Comparison of ENCODE assay signal across 8 cellular contexts in the genomic region with DNA sequence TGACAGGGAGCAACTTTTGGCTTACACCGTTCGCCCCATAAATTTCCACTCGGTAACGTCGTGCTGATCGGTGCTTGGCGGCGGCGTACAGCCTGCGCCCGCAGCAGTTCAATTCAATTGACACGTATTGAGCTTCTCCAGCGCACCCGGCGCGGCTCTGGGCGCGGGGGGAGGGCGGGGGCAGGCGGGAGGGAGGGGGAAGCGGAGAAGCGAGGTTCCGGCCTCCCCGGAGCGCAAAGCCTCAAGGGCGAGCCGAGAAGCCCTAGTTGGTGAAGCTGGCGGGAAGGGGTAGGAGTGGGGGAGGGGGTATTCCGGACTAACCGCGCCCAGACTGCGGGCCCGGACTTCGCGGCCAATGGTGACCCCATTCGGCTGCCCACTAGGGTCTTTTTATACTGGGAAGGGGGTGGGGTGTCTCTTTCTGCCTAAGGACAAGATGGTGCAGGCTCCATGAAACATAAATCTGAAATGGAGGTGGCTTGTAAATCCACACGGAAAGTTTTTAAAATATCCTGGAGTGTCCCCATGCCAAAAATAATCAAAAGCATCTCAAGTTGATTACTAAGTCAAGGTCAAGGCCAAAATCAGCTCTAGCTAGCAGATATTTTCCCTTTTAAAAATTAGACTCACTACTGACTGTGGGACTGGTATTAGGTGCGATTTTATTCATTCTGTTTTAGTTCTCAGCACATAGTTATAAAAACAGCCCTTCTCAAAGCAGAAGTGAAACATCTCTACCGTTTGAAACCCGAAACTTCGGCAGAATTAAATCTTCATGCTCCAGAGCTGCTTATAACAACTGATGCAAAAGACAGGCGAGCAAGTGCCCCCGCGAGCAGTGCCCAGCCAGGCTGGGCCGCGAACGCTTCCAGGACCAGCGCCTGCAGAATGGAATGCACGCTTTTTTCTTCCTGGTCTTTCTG. TPM values are rescaled to one million over a fixed set of nuclear protein-coding genes. Genes with fewer than 3 reads are reported as not detected.
DNase-seq lines count a peak whose midpoint lies in the region; TF ChIP-seq lines count a peak whose summit lies in the region.

No MANE protein-coding gene starts in this region.

- peaks cover 14 to 33% (median 24%) of the 10 kb centered on the region in 11 experiments; a peak in 20 of 22 replicates for H3K27me3 ChIP-seq in BLaER1 treated with 17β-estradiol and CSF1 and Interleukin-3, amounts not matched to agents 10 nM and 100 nM
- H3K27me3 ChIP-seq in HUES64 (ENCODE audit: insufficient read depth, low read length), result peaks cover 47% of the 10 kb centered on the region
- H3K27me3 ChIP-seq in SK-N-SH (ENCODE audit: insufficient read depth), result peaks cover 38% of the 10 kb centered on the region; the same call in 1 of the 2 replicates
- no peaks in the 10 kb centered on the region for H3K27me3 ChIP-seq in brain microvascular endothelial cell (replicated peaks)
- no peaks in the 10 kb centered on the region for H3K27me3 ChIP-seq in tibial artery

- CTCF ChIA-PET in SK-N-SH (lab: Yijun Ruan, JAX), result interaction anchor here (0.9 to 1.9 kb wide), 5 partner anchors 11 to 88 kb away, joined by 3 to 5 read pairs (median 3); no protein-coding TSS in a partner anchor

- H3K9me2 ChIP-seq in SK-N-SH, result no peaks in the 10 kb centered on the region

- TF ChIP-seq CTCF in SK-N-SH (IDR thresholded peaks at IDR 0.05) (no peak), brain microvascular endothelial cell (IDR thresholded peaks at IDR 0.05; ENCODE audit: low read depth, low read length, missing control alignments) (no peak), tibial artery (IDR thresholded peaks at IDR 0.05) (no peak)

- H3K9ac ChIP-seq in BLaER1 treated with 17β-estradiol and CSF1 and Interleukin-3, amounts not matched to agents 10 nM and 100 nM, result peak overlapping the region; percentile 54 to 88 (median 84); a peak in 21 of 22 replicates
- H3K9ac ChIP-seq in HUES64 (ENCODE audit: low read depth, low read length) (no peak overlapping the region), SK-N-SH (peak overlapping the region; percentile 54; the same call in 1 of the 2 replicates)

- H3K36me3 ChIP-seq in BLaER1 treated with 17β-estradiol and CSF1 and Interleukin-3, amounts not matched to agents 10 nM and 100 nM, result peaks cover 0 to 11% (median 0%) of the 10 kb centered on the region in 11 experiments; a peak in 4 of 22 replicates
- no peaks in the 10 kb centered on the region for H3K36me3 ChIP-seq in HUES64 (ENCODE audit: insufficient read depth, low read length)
- H3K36me3 ChIP-seq in SK-N-SH (replicated peaks in 1 of 2; ENCODE audit: control insufficient read depth in 1 of 2, insufficient read depth in 2 of 2, low read length in 1 of 2), result no peaks in the 10 kb centered on the region
- no peaks in the 10 kb centered on the region for H3K36me3 ChIP-seq in brain microvascular endothelial cell (replicated peaks)
- no peaks in the 10 kb centered on the region for H3K36me3 ChIP-seq in tibial artery

- intact Hi-C loops in tibial artery (cut with DNase I; ENCODE audit: low total_unique reads), result loop anchor here (5.0 to 10.0 kb wide), 3 partner anchors 53 to 367 kb away; no protein-coding TSS in a partner anchor

- peak overlapping the region; percentile 22; the same call in 1 of the 2 replicates for H2AFZ ChIP-seq in SK-N-SH (ENCODE audit: low read depth)

- H3F3A ChIP-seq in SK-N-SH (replicated peaks; ENCODE audit: insufficient read depth), result peaks cover 12% of the 10 kb centered on the region

- peaks cover 21 to 81% (median 63%) of the 10 kb centered on the region in 11 experiments for H4K20me1 ChIP-seq in BLaER1 treated with 17β-estradiol and CSF1 and Interleukin-3, amounts not matched to agents 10 nM and 100 nM
- H4K20me1 ChIP-seq in SK-N-SH (ENCODE audit: insufficient read depth), result peaks cover 5% of the 10 kb centered on the region; the same call in 1 of the 2 replicates

- peak overlapping the region; percentile 56 to 78 (median 68) for H3K4me3 ChIP-seq in BLaER1 treated with 17β-estradiol and CSF1 and Interleukin-3, amounts not matched to agents 10 nM and 100 nM
- H3K4me3 ChIP-seq in HUES64 (ENCODE audit: low read length) (peak overlapping the region; percentile 65), SK-N-SH (ENCODE audit: low read depth in 2 of 2, low read length in 1 of 2) (peak overlapping the region; percentile 54 to 60), brain microvascular endothelial cell (ENCODE audit: low read depth, low read length) (peak overlapping the region; percentile 48), tibial artery (peak overlapping the region; percentile 86 to 95)

- DNase-seq in SK-N-SH (peak; percentile 70), brain microvascular endothelial cell (no peak), lung microvascular endothelial cell (ENCODE audit: low read depth in 2 of 2) (peak; percentile 10), tibial artery (peak in 1 of 2 donors; percentile 77), cerebellar nuclear complex (lab: John Stamatoyannopoulos, UW) (no peak)

- POLR2A ChIA-PET in SK-N-SH (lab: Yijun Ruan, JAX), result interaction anchor here (1.1 to 4.5 kb wide), 3 partner anchors 54 to 89 kb away, joined by 5 to 38 read pairs (median 6); no protein-coding TSS in a partner anchor

- peak overlapping the region; percentile 77 to 95 (median 88) for H3K4me2 ChIP-seq in BLaER1 treated with 17β-estradiol and CSF1 and Interleukin-3, amounts not matched to agents 10 nM and 100 nM
- H3K4me2 ChIP-seq in SK-N-SH, result peak overlapping the region; percentile 80

- TF ChIP-seq RAD21 in SK-N-SH (IDR thresholded peaks at IDR 0.05; ENCODE audit: low read length), result no peak

- H3K79me2 ChIP-seq in SK-N-SH (ENCODE audit: insufficient read depth), result peaks cover 21% of the 10 kb centered on the region

- TF ChIP-seq EP300 in SK-N-SH (IDR thresholded peaks at IDR 0.05; ENCODE audit: borderline replicate concordance in 1 of 2, low read depth in 1 of 2, low read length in 1 of 2), result no peak

- WGBS in HUES64, result 1% methylated on average over 32 of the region's 49 CpGs
- WGBS in SK-N-SH (ENCODE audit: low lambda C conversion rate), result 27% methylated on average over 30 of the region's 49 CpGs

- in situ Hi-C loops in brain microvascular endothelial cell (cut with HindIII; ENCODE audit: low pct_ligation_motif_present, low sequenced_read_pairs), result no loop called here

- peaks cover 47 to 74% (median 63%) of the 10 kb centered on the region in 10 experiments for H3K4me1 ChIP-seq in BLaER1 treated with 17β-estradiol and CSF1 and Interleukin-3, amounts not matched to agents 10 nM and 100 nM
- H3K4me1 ChIP-seq in HUES64 (ENCODE audit: insufficient read depth, low read length), result peaks cover 30% of the 10 kb centered on the region
- peaks cover 7 to 28% of the 10 kb centered on the region in 2 experiments; a peak in 2 of 4 replicates for H3K4me1 ChIP-seq in SK-N-SH (ENCODE audit: control insufficient read depth in 1 of 2, insufficient read depth in 2 of 2, low read depth in 1 of 2, low read length in 1 of 2)
- peaks cover 0 to 58% (median 12%) of the 10 kb centered on the region in 4 donors for H3K4me1 ChIP-seq in tibial artery

- H3K9me3 ChIP-seq in BLaER1 treated with 17β-estradiol and CSF1 and Interleukin-3, amounts not matched to agents 10 nM and 100 nM (replicated peaks in 1 of 11), result peaks cover 37 to 60% (median 50%) of the 10 kb centered on the region in 11 experiments; a peak in 20 of 22 replicates
- H3K9me3 ChIP-seq in HUES64 (ENCODE audit: insufficient read depth, low read depth, low read length) (no peaks in the 10 kb centered on the region), SK-N-SH (no peaks in the 10 kb centered on the region), tibial artery (no peaks in the 10 kb centered on the region)

- peak; percentile 3 for TF ChIP-seq POLR2A in GM19193 (IDR thresholded peaks at IDR 0.05; ENCODE audit: extremely low read depth, insufficient read depth, insufficient read length)

- peak overlapping the region in 10 of 11 experiments; percentile 58 to 88 (median 75); a peak in 19 of 22 replicates for H3K27ac ChIP-seq in BLaER1 treated with 17β-estradiol and CSF1 and Interleukin-3, amounts not matched to agents 10 nM and 100 nM
- H3K27ac ChIP-seq in HUES64 (ENCODE audit: low read depth, low read length) (no peak overlapping the region), SK-N-SH (ENCODE audit: low read depth in 2 of 2, low read length in 1 of 2) (peak overlapping the region; percentile 51 to 87; a peak in 3 of 4 replicates), brain microvascular endothelial cell (no peak overlapping the region), tibial artery (peak overlapping the region; percentile 93 to 97)

TF ChIP-seq in SK-N-SH, 30 proteins besides CTCF, POLR2A, EP300 and RAD21 (continues in another document):
- TF ChIP-seq REST (IDR thresholded peaks at IDR 0.05; ENCODE audit: low read depth, low read length) (no peak), GATA2 (CRISPR knock-in tag; IDR thresholded peaks at IDR 0.05) (no peak), FOXM1 (IDR thresholded peaks at IDR 0.05; ENCODE audit: low read depth) (no peak), FOSL2 (IDR thresholded peaks at IDR 0.05; ENCODE audit: borderline replicate concordance, low read depth) (no peak)

RNA-seq across cellular contexts. Expression of gene BCOR, which starts 1.5 kb away (rescaled TPM):
- 34.7 TPM for polyA plus RNA-seq in HUES64 (2013, experiment 1 of 2)
- 31.5 TPM for polyA plus RNA-seq in HUES64 (2013, experiment 2 of 2)
- 6.9 and 8.8 TPM in 2 replicates for polyA plus RNA-seq in SK-N-SH (2012; rRNA removed)
- 8.4 and 9.4 TPM in 2 replicates for polyA plus RNA-seq in SK-N-SH (2012; cell fraction: cytosol; rRNA removed)
- polyA plus RNA-seq in SK-N-SH (2012; cell fraction: nucleus; rRNA removed), result 19.4 and 21.9 TPM in 2 replicates
- total RNA-seq in lung microvascular endothelial cell, result 8.1 and 16.1 TPM in 2 replicates

Comparison
In these comparisons a context has a peak if more than half of its experiments do, and no peak if none do; other contexts are left out.
1. H3K27ac ChIP-seq: peak in BLaER1 treated with 17β-estradiol and CSF1 and Interleukin-3, amounts not matched to agents 10 nM and 100 nM (10 of 11), SK-N-SH (2 of 2) and tibial artery (2 of 2); none in HUES64 (single experiment) and brain microvascular endothelial cell (single experiment).
2. DNase-seq: peak in SK-N-SH (single experiment) and lung microvascular endothelial cell (2 of 2); none in brain microvascular endothelial cell (single experiment) and cerebellar nuclear complex (0 of 2).
3. Peak in every context shown above with its lines, with median percentiles within 50 percentile points of each other: H3K4me3 ChIP-seq.